16 cellular contexts compared by ENCODE assay signal in the genomic region with DNA sequence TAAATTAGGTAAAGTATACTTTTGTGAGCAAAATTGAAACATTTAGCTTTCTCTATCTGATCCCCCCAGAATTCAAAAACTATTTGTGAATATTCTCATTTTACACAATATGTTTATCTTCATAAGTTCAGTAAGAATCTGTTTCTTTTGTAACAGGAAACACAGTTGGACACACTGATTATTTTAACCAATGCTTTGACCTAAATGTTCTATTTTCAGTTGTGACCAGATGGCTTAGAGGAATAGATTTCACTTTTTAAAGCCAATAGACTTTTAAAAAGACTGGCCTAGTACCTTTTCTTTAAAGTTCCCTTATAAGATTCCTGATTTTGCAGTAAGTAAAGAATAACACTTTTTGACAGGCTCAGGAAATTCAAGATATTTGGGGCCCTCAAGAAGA.
"Had no signal": no experiment of that assay in that cellular context is flagged by ENCODE, and none has a peak within 500 bp of the region (broad histone marks: within the 10 kb centered on the region; RNA-seq: fewer than 3 reads in every experiment).

No MANE protein-coding gene starts in this region.

- DNase-seq: activated CD4-positive, alpha-beta T cell treated with anti-CD3 and anti-CD28 coated beads, Interleukin-2, amount 10 ng/mL, durations not matched to agents 7 days and 5 days; activated CD4-positive, CD25-positive, alpha-beta regulatory T cell; activated CD8-positive, alpha-beta memory T cell treated with anti-CD3 and anti-CD28 coated beads for 24 hours; activated naive CD4-positive, alpha-beta T cell treated with anti-CD3 and anti-CD28 coated beads for 36 hours; adrenal gland; body of pancreas; central memory CD4-positive, alpha-beta T cell; cortex of kidney; effector CD8-positive, alpha-beta T cell; hippocampal formation; mucosa of descending colon; naive thymus-derived CD8-positive, alpha-beta T cell; stimulated activated CD4-positive, alpha-beta T cell treated with anti-CD3 and anti-CD28 coated beads, Interleukin-4, amount 100 ng/mL, for 1 hour; T-helper 2 cell had no signal

- H3K4me1 Mint-ChIP-seq: activated CD4-positive, alpha-beta T cell treated with anti-CD3 and anti-CD28 coated beads, Interleukin-2, amount 10 ng/mL, durations not matched to agents 7 days and 5 days had no signal

- H3K27me3 Mint-ChIP-seq: stimulated activated naive CD8-positive, alpha-beta T cell treated with anti-CD3 and anti-CD28 coated beads, Interleukin-15, Interleukin-2, amounts not matched to agents 100 ng/mL and 50 ng/mL, for 24 hours had no signal

- H3K4me1 ChIP-seq: adrenal gland, body of pancreas had no signal

- H3K27ac ChIP-seq: adrenal gland, body of pancreas, thoracic aorta had no signal

- ATAC-seq: body of pancreas; mucosa of descending colon; naive thymus-derived CD8-positive, alpha-beta T cell had no signal

- H3K9me3 ChIP-seq: adrenal gland, body of pancreas had no signal

- H3K4me3 ChIP-seq: adrenal gland, body of pancreas, mucosa of descending colon, thoracic aorta had no signal

- H3K36me3 ChIP-seq: adrenal gland, thoracic aorta had no signal

- H3K27ac Mint-ChIP-seq: activated CD4-positive, alpha-beta T cell treated with anti-CD3 and anti-CD28 coated beads, Interleukin-2, amount 10 ng/mL, durations not matched to agents 7 days and 5 days; activated naive CD4-positive, alpha-beta T cell treated with anti-CD3 and anti-CD28 coated beads for 36 hours; naive thymus-derived CD8-positive, alpha-beta T cell; stimulated activated naive CD8-positive, alpha-beta T cell treated with anti-CD3 and anti-CD28 coated beads, Interleukin-15, Interleukin-2, amounts not matched to agents 100 ng/mL and 50 ng/mL, for 24 hours had no signal

- H3K4me3 Mint-ChIP-seq: activated CD4-positive, alpha-beta T cell treated with anti-CD3 and anti-CD28 coated beads, Interleukin-2, amount 10 ng/mL, durations not matched to agents 7 days and 5 days; activated naive CD4-positive, alpha-beta T cell treated with anti-CD3 and anti-CD28 coated beads for 36 hours; naive thymus-derived CD8-positive, alpha-beta T cell; stimulated activated naive CD8-positive, alpha-beta T cell treated with anti-CD3 and anti-CD28 coated beads, Interleukin-15, Interleukin-2, amounts not matched to agents 100 ng/mL and 50 ng/mL, for 24 hours had no signal

- H3K27me3 ChIP-seq: adrenal gland, body of pancreas had no signal
